ENCODE assay signal across 6 cellular contexts in genomic region chr19:1468274-1469199, GRCh38. TPM values are rescaled to one million over a fixed set of nuclear protein-coding genes. Genes with fewer than 3 reads are reported as not detected.
DNase-seq lines count a peak whose midpoint lies in the region; ATAC-seq, FAIRE-seq and TF ChIP-seq lines count a peak whose summit lies in the region.

No MANE protein-coding gene starts in this region.

- no peaks in the 10 kb centered on the region for H3K9me3 Mint-ChIP-seq in activated CD4-positive, alpha-beta memory T cell treated with anti-CD3 and anti-CD28 coated beads for 36 hours
- no peaks in the 10 kb centered on the region for H3K9me3 Mint-ChIP-seq in memory B cell

- CTCF ChIA-PET in activated CD4-positive, alpha-beta memory T cell treated with anti-CD3 and anti-CD28 coated beads for 36 hours (lab: Charles Lee): interaction anchor here (1.3 to 3.4 kb wide), 2 partner anchors 24 to 189 kb away, joined by 5 to 13 read pairs; no protein-coding TSS in a partner anchor

- H3K27me3 Mint-ChIP-seq in activated CD4-positive, alpha-beta memory T cell treated with anti-CD3 and anti-CD28 coated beads for 36 hours: peaks cover 8% of the 10 kb centered on the region
- peaks cover 5% of the 10 kb centered on the region for H3K27me3 Mint-ChIP-seq in memory B cell

- ATAC-seq in memory B cell (ENCODE audit: low read depth) (no peak), GM21515 (IDR thresholded peaks at IDR 0.05; ENCODE audit: unreplicated experiment) (no peak)

- intact Hi-C loops in activated CD4-positive, alpha-beta memory T cell treated with anti-CD3 and anti-CD28 coated beads for 36 hours (cut with micrococcal nuclease): no loop called here

- POLR2A ChIA-PET in activated CD4-positive, alpha-beta memory T cell treated with anti-CD3 and anti-CD28 coated beads for 36 hours (lab: Charles Lee): interaction anchor here (2.1 kb wide), 1 partner anchor 23 kb away, joined by 5 read pairs; no protein-coding TSS in a partner anchor

- H3K4me1 Mint-ChIP-seq in activated CD4-positive, alpha-beta memory T cell treated with anti-CD3 and anti-CD28 coated beads for 36 hours (ENCODE audit: low read depth): peaks cover 9% of the 10 kb centered on the region
- peaks cover 13% of the 10 kb centered on the region for H3K4me1 Mint-ChIP-seq in memory B cell

- H3K4me3 Mint-ChIP-seq in activated CD4-positive, alpha-beta memory T cell treated with anti-CD3 and anti-CD28 coated beads for 36 hours: peak overlapping the region; percentile 8
- peak overlapping the region; percentile 51 for H3K4me3 Mint-ChIP-seq in memory B cell

- no peaks in the 10 kb centered on the region for H3K36me3 Mint-ChIP-seq in activated CD4-positive, alpha-beta memory T cell treated with anti-CD3 and anti-CD28 coated beads for 36 hours
- no peaks in the 10 kb centered on the region for H3K36me3 Mint-ChIP-seq in memory B cell

- no peak overlapping the region for H3K27ac Mint-ChIP-seq in activated CD4-positive, alpha-beta memory T cell treated with anti-CD3 and anti-CD28 coated beads for 36 hours
- H3K27ac Mint-ChIP-seq in memory B cell: no peak overlapping the region

- TF ChIP-seq CTCF in D721Med (IDR thresholded peaks at IDR 0.05; ENCODE audit: insufficient read depth, missing control alignments): peak; percentile 22

- DNase-seq in D721Med (ENCODE audit: insufficient read length, low spot score) (no peak), memory B cell (ENCODE audit: low spot score in 2 of 2) (no peak), NCI-H82 (lab: John Stamatoyannopoulos, UW) (no peak), A172 (ENCODE audit: low spot score) (no peak)
- peak; percentile 45 for DNase-seq in activated CD4-positive, alpha-beta memory T cell treated with anti-CD3 and anti-CD28 coated beads for 36 hours

- no peak for FAIRE-seq in D721Med (lab: Jason Lieb, UNC)

RNA-seq across cellular contexts. Expression of gene C19orf25, which starts 10.5 kb away (rescaled TPM):
- 10 to 100 TPM; 24.4 to 26.9 TPM for total RNA-seq in activated CD4-positive, alpha-beta memory T cell treated with anti-CD3 and anti-CD28 coated beads for 36 hours
- total RNA-seq in A172 (2014; rRNA removed; shearing (Covaris generic)): 44.0 and 60.4 TPM in 2 replicates

RNA-seq across cellular contexts. Expression of gene APC2, which starts 18.6 kb away (rescaled TPM):
- under 1 TPM; 0.07 to 0.15 TPM for total RNA-seq in activated CD4-positive, alpha-beta memory T cell treated with anti-CD3 and anti-CD28 coated beads for 36 hours
- total RNA-seq in A172 (2014; rRNA removed; shearing (Covaris generic)): 0.79 and 5.5 TPM in 2 replicates

RNA-seq across cellular contexts. Expression of gene PCSK4, which starts 21.6 kb away (rescaled TPM):
- total RNA-seq in activated CD4-positive, alpha-beta memory T cell treated with anti-CD3 and anti-CD28 coated beads for 36 hours: 1 to 10 TPM; 1.5 to 2.7 TPM
- 3.1 and 5.4 TPM in 2 replicates for total RNA-seq in A172 (2014; rRNA removed; shearing (Covaris generic))

RNA-seq across cellular contexts. Expression of gene REEP6, which starts 22.4 kb away (rescaled TPM):
- total RNA-seq in activated CD4-positive, alpha-beta memory T cell treated with anti-CD3 and anti-CD28 coated beads for 36 hours: 1 to 10 TPM; 1.8 to 1.9 TPM
- 4.1 and 4.3 TPM in 2 replicates for total RNA-seq in A172 (2014; rRNA removed; shearing (Covaris generic))

RNA-seq across cellular contexts. Expression of gene RPS15, which starts 30.3 kb away (rescaled TPM):
- 1,000 to 10,000 TPM; 1,642 to 1,717 TPM for total RNA-seq in activated CD4-positive, alpha-beta memory T cell treated with anti-CD3 and anti-CD28 coated beads for 36 hours
- 2,554 and 2,923 TPM in 2 replicates for total RNA-seq in A172 (2014; rRNA removed; shearing (Covaris generic))
